Comparison of ENCODE assay signal across 9 cellular contexts in the genomic region with DNA sequence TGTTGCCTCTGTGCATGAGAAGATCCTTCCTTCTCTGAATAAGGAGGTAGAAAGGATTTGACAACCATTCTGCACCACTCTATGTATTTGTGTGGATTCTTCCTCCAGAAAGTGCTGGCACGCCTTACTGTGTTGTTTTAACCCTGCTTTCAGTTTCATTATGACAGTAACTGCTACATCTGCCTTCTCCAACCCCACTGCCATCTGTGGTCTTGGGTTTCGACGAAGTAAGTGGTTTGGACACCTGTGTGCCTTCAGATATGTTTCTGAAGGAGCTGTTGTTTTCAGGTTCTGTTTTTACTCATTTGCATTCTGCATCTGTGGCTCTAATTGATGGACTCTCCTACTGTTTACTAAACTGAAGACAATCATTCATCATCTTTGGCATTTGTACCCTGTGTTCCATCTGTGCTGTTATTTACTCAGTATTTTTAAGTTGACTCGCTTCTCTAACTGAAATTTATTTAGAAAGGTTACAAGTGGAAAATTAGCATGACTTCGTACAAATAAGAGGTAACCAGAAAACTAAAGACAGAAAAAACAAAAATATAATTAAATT. TPM values are rescaled to one million over a fixed set of nuclear protein-coding genes. Genes with fewer than 3 reads are reported as not detected.
A peak's percentile ranks its signal among the peaks of the same experiment; 100 is the strongest.
DNase-seq lines count a peak whose midpoint lies in the region; ATAC-seq and TF ChIP-seq lines count a peak whose summit lies in the region.
"Had no signal": no experiment of that assay in that cellular context is flagged by ENCODE, and none has a peak within 500 bp of the region (broad histone marks: within the 10 kb centered on the region; RNA-seq: fewer than 3 reads in every experiment).

No MANE protein-coding gene starts in this region.

- H4K20me1 ChIP-seq in GM23338 (replicated peaks; ENCODE audit: insufficient read depth): no peaks in the 10 kb centered on the region

- no peaks in the 10 kb centered on the region for H3K36me3 Mint-ChIP-seq in GM23338 (ENCODE audit: low read depth)

- H3K4me1 Mint-ChIP-seq in GM23338: peaks cover 13% of the 10 kb centered on the region

- no peak overlapping the region for H3K4me3 Mint-ChIP-seq in GM23338

- no peaks in the 10 kb centered on the region for H3F3A ChIP-seq in GM23338 (replicated peaks; ENCODE audit: low read depth)

- no peak overlapping the region; the same call in 1 of the 2 replicates for H2AFZ ChIP-seq in GM23338

- H3K4me3 ChIP-seq in fibroblast of villous mesenchyme (ENCODE audit: low read depth, low read length) (peak overlapping the region; percentile 39), GM23338 (no peak overlapping the region)

- no peak overlapping the region for H3K27ac Mint-ChIP-seq in GM23338

- H3K27me3 Mint-ChIP-seq in GM23338 (ENCODE audit: insufficient read depth, low read depth, poor library complexity): peaks cover 15% of the 10 kb centered on the region

- H3K4me1 ChIP-seq in GM23338 (ENCODE audit: insufficient read depth): no peaks in the 10 kb centered on the region; the same call in 1 of the 2 replicates

- H3K9me2 ChIP-seq in GM23338 (ENCODE audit: insufficient read depth): no peaks in the 10 kb centered on the region

- ATAC-seq in GM19455 (IDR thresholded peaks at IDR 0.05; ENCODE audit: unreplicated experiment) (peak; percentile 97), HG03460 (IDR thresholded peaks at IDR 0.05; ENCODE audit: unreplicated experiment) (peak; percentile 98), GM23338 (no peak)

- no peaks in the 10 kb centered on the region for H3K36me3 ChIP-seq in GM23338 (ENCODE audit: insufficient read depth)

- no peak overlapping the region for H3K4me2 ChIP-seq in GM23338

- H3K27ac ChIP-seq in GM23338 (ENCODE audit: low read depth): no peak overlapping the region

- TF ChIP-seq CTCF in fibroblast of villous mesenchyme (IDR thresholded peaks at IDR 0.05; ENCODE audit: insufficient read depth, low read depth, low read length) (no peak), GM23338 (conservative IDR thresholded peaks at IDR 0.05; ENCODE audit: low read depth in 2 of 2) (no peak)

- H3K27me3 ChIP-seq in GM23338 (ENCODE audit: insufficient read depth): peaks cover 22% of the 10 kb centered on the region

- DNase-seq in DMS79 treated with DMSO at 0.1 percent for 48 hours (lab: John Stamatoyannopoulos, UW) (peak; percentile 81), T-helper 22 cell (ENCODE audit: low read depth) (peak; percentile 36), fibroblast of villous mesenchyme (ENCODE audit: low read depth) (peak; percentile 18), GM23338 (ENCODE audit: low spot score) (no peak), GOT3 (lab: John Stamatoyannopoulos, UW) (no peak), glomerular visceral epithelial cell (ENCODE audit: extremely low spot score) (no peak)

- H3K79me2 ChIP-seq in GM23338 (replicated peaks; ENCODE audit: insufficient read depth): no peaks in the 10 kb centered on the region

- no peaks in the 10 kb centered on the region for H3K9me3 Mint-ChIP-seq in GM23338

TF ChIP-seq in GM23338, 12 proteins besides CTCF, POLR2A, EP300 and RAD21 (continues in another document):
- TF ChIP-seq, protein P1, sequence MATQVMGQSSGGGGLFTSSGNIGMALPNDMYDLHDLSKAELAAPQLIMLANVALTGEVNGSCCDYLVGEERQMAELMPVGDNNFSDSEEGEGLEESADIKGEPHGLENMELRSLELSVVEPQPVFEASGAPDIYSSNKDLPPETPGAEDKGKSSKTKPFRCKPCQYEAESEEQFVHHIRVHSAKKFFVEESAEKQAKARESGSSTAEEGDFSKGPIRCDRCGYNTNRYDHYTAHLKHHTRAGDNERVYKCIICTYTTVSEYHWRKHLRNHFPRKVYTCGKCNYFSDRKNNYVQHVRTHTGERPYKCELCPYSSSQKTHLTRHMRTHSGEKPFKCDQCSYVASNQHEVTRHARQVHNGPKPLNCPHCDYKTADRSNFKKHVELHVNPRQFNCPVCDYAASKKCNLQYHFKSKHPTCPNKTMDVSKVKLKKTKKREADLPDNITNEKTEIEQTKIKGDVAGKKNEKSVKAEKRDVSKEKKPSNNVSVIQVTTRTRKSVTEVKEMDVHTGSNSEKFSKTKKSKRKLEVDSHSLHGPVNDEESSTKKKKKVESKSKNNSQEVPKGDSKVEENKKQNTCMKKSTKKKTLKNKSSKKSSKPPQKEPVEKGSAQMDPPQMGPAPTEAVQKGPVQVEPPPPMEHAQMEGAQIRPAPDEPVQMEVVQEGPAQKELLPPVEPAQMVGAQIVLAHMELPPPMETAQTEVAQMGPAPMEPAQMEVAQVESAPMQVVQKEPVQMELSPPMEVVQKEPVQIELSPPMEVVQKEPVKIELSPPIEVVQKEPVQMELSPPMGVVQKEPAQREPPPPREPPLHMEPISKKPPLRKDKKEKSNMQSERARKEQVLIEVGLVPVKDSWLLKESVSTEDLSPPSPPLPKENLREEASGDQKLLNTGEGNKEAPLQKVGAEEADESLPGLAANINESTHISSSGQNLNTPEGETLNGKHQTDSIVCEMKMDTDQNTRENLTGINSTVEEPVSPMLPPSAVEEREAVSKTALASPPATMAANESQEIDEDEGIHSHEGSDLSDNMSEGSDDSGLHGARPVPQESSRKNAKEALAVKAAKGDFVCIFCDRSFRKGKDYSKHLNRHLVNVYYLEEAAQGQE (IDR thresholded peaks at IDR 0.05; ENCODE audit: unreplicated experiment): no peak
- TF ChIP-seq ZNF331 (CRISPR knock-in tag; IDR thresholded peaks at IDR 0.05; ENCODE audit: low read depth): no peak
- no peak for TF ChIP-seq ZNF114 (CRISPR knock-in tag; IDR thresholded peaks at IDR 0.05)
- TF ChIP-seq NANOG (IDR thresholded peaks at IDR 0.05; ENCODE audit: borderline replicate concordance): no peak
- no peak for TF ChIP-seq POLR2AphosphoS5 (IDR thresholded peaks at IDR 0.05; ENCODE audit: low read depth)
- TF ChIP-seq, protein P2, sequence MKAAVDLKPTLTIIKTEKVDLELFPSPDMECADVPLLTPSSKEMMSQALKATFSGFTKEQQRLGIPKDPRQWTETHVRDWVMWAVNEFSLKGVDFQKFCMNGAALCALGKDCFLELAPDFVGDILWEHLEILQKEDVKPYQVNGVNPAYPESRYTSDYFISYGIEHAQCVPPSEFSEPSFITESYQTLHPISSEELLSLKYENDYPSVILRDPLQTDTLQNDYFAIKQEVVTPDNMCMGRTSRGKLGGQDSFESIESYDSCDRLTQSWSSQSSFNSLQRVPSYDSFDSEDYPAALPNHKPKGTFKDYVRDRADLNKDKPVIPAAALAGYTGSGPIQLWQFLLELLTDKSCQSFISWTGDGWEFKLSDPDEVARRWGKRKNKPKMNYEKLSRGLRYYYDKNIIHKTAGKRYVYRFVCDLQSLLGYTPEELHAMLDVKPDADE (IDR thresholded peaks at IDR 0.05): no peak
- TF ChIP-seq JUNB (IDR thresholded peaks at IDR 0.05; ENCODE audit: unreplicated experiment): no peak

RNA-seq across cellular contexts. Expression of a gene that starts 4.1 kb away (rescaled TPM):
- total RNA-seq in fibroblast of villous mesenchyme: not detected in 2 replicates
- total RNA-seq in GM23338 (2014; rRNA removed; shearing (Covaris generic)): 0.59 TPM in 1 of 2 replicates, not detected in the other
- polyA plus RNA-seq in GM23338 (2016; fragmentation: Nextera tagmentation; extraction: Ambion mirVana): 0.23 and 0.78 TPM in 2 replicates
- total RNA-seq: dermis microvascular lymphatic vessel endothelial cell had no signal

RNA-seq across cellular contexts. Expression of a gene that starts 18.0 kb away (rescaled TPM):
- total RNA-seq in fibroblast of villous mesenchyme: 8.2 and 10.0 TPM in 2 replicates
- 17.6 and 18.8 TPM in 2 replicates for total RNA-seq in GM23338 (2014; rRNA removed; shearing (Covaris generic))
- polyA plus RNA-seq in GM23338 (2016; fragmentation: Nextera tagmentation; extraction: Ambion mirVana): 5.9 and 7.6 TPM in 2 replicates

Comparison
In these comparisons a context has a peak if more than half of its experiments do, and no peak if none do; other contexts are left out.
1. DNase-seq: peak in DMS79 treated with DMSO at 0.1 percent for 48 hours (single experiment), T-helper 22 cell (single experiment) and fibroblast of villous mesenchyme (single experiment); none in GM23338 (single experiment), GOT3 (single experiment) and glomerular visceral epithelial cell (single experiment).